In genomic region chr9:114324492-114324891, GRCh38 we compare ENCODE assay signal across 2 cellular contexts.
TF ChIP-seq lines count a peak whose summit lies in the region.

No MANE protein-coding gene starts in this region.

TF ChIP-seq in H1, 55 proteins besides CTCF, POLR2A, EP300 and RAD21:
- no peak for TF ChIP-seq KDM5A (IDR thresholded peaks at IDR 0.05; ENCODE audit: low read length)
- no peak for TF ChIP-seq TBP (IDR thresholded peaks at IDR 0.05; ENCODE audit: low read depth, low read length)
- TF ChIP-seq GTF2F1 (IDR thresholded peaks at IDR 0.05; ENCODE audit: borderline replicate concordance, low read depth, low read length), result no peak
- no peak for TF ChIP-seq RNF2 (IDR thresholded peaks at IDR 0.05; ENCODE audit: borderline replicate concordance, low read depth, low read length, missing control alignments, poor library complexity, severe bottlenecking)

TF ChIP-seq in liver, 16 proteins besides CTCF, POLR2A, EP300 and RAD21:
- TF ChIP-seq TAF1 (conservative IDR thresholded peaks at IDR 0.05) (peak; percentile 40), FOXA1 (IDR thresholded peaks at IDR 0.05) (no peak), MAX (IDR thresholded peaks at IDR 0.05) (no peak), REST (IDR thresholded peaks at IDR 0.05) (no peak), NR2F2 (IDR thresholded peaks at IDR 0.05) (no peak), EGR1 (IDR thresholded peaks at IDR 0.05; ENCODE audit: low read depth in 2 of 2) (no peak), JUND (IDR thresholded peaks at IDR 0.05) (peak in 1 of 2 donors; percentile 34), YY1 (IDR thresholded peaks at IDR 0.05) (no peak), HNF4A (conservative IDR thresholded peaks at IDR 0.05) (no peak), GABPA (IDR thresholded peaks at IDR 0.05 in 1 of 2, conservative IDR thresholded peaks at IDR 0.05 in 1 of 2) (no peak)
